8 cellular contexts compared by ENCODE assay signal in the genomic region with DNA sequence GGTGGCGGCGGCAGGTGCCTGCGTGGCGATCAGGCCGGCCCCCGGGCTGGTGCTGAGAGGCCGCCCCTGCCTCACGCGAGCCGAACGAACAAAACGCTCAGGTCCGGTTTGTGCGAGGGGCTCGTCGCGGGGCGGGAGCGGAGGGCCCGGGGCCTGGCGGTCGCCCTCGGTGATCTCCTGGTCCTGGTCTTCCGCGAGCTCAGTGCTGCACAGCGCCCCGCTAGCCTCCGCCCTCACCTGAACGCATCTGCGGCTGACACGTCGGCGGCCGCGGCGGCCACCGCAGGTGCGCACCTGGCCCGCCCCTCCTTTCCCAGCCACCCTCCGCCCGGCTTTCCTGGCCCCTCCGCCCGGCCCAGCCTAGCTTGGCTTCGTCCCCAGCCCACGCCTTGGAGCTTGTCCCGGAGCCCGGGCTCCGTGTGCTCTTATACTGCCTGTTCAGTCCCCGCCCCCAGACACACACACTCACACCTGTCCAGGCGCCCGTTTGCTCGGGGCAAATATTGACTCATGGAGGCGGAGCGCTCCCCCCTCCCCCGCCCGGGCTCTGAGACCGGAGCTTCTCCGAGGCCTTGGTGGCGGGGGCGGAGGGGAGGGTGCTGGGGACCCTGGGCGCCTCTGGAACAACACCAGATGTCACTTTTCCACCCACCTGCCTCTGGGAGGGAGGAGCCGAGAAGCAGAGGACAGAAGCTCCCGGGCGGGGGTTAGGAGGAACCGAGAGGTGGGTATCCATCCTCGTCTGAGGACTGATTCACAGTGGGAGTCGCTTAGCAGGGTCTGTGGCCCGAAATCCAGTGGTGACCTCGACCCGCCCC. TPM values are rescaled to one million over a fixed set of nuclear protein-coding genes. Genes with fewer than 3 reads are reported as not detected.
DNase-seq lines count a peak whose midpoint lies in the region; ATAC-seq and TF ChIP-seq lines count a peak whose summit lies in the region.

No MANE protein-coding gene starts in this region.

- ATAC-seq in GM18873 (IDR thresholded peaks at IDR 0.05; ENCODE audit: low FRiP score, unreplicated experiment), result no peak
- no peak for ATAC-seq in GM21825 (IDR thresholded peaks at IDR 0.05; ENCODE audit: unreplicated experiment)
- ATAC-seq in HG02840 (IDR thresholded peaks at IDR 0.05; ENCODE audit: low FRiP score, unreplicated experiment), result no peak

- peak overlapping the region; percentile 68 for H3K4me3 Mint-ChIP-seq in progenitor cell of endocrine pancreas (ENCODE audit: low read depth)

- H3K27me3 Mint-ChIP-seq in progenitor cell of endocrine pancreas, result peaks cover 68% of the 10 kb centered on the region

- H3K9me3 Mint-ChIP-seq in progenitor cell of endocrine pancreas (ENCODE audit: low read depth), result no peaks in the 10 kb centered on the region

- no peak for TF ChIP-seq POLR2A in erythroblast (IDR thresholded peaks at IDR 0.05; ENCODE audit: low read length)

- H3K4me3 ChIP-seq in coronary artery, result peak overlapping the region; percentile 57

- peak overlapping the region; percentile 74 for H3K27ac Mint-ChIP-seq in progenitor cell of endocrine pancreas

- H3K36me3 Mint-ChIP-seq in progenitor cell of endocrine pancreas (ENCODE audit: insufficient read depth), result no peaks in the 10 kb centered on the region

- TF ChIP-seq CTCF in coronary artery (IDR thresholded peaks at IDR 0.05), result no peak
- peak; percentile 8 for TF ChIP-seq CTCF in progenitor cell of endocrine pancreas (IDR thresholded peaks at IDR 0.05; ENCODE audit: unreplicated experiment)

- peaks cover 12% of the 10 kb centered on the region for H3K4me1 Mint-ChIP-seq in progenitor cell of endocrine pancreas (ENCODE audit: low read depth)

- DNase-seq in HT-29 (ENCODE audit: low spot score) (peak; percentile 93), NCI-H510A treated with DMSO at 0.1 percent for 48 hours (lab: John Stamatoyannopoulos, UW) (peak; percentile 100), coronary artery (ENCODE audit: low spot score) (no peak), progenitor cell of endocrine pancreas (ENCODE audit: low spot score, unreplicated experiment) (peak; percentile 79), erythroblast (lab: John Stamatoyannopoulos, UW) (no peak)

- H3K27ac ChIP-seq in coronary artery, result no peak overlapping the region

RNA-seq across cellular contexts. Expression of a gene that starts 8.6 kb away (rescaled TPM):
- total RNA-seq in HT-29 (2014; rRNA removed; shearing (Covaris generic)), result not detected in 2 replicates
- total RNA-seq in progenitor cell of endocrine pancreas, result 24.4 and 30.1 TPM in 2 replicates

RNA-seq across cellular contexts. Expression of a gene that starts 16.8 kb away (rescaled TPM):
- total RNA-seq in HT-29 (2014; rRNA removed; shearing (Covaris generic)), result not detected in 2 replicates
- 13.5 and 15.6 TPM in 2 replicates for total RNA-seq in progenitor cell of endocrine pancreas

RNA-seq across cellular contexts. Expression of a gene that starts 39.5 kb away (rescaled TPM):
- not detected in 2 replicates for total RNA-seq in HT-29 (2014; rRNA removed; shearing (Covaris generic))
- total RNA-seq in progenitor cell of endocrine pancreas, result 0.65 and 0.67 TPM in 2 replicates

RNA-seq across cellular contexts. Expression of a gene that starts 42.3 kb away (rescaled TPM):
- total RNA-seq in HT-29 (2014; rRNA removed; shearing (Covaris generic)), result not detected in 2 replicates
- total RNA-seq in progenitor cell of endocrine pancreas, result 5.1 and 6.2 TPM in 2 replicates

RNA-seq across cellular contexts. Expression of a gene that starts 58.9 kb away (rescaled TPM):
- total RNA-seq in HT-29 (2014; rRNA removed; shearing (Covaris generic)), result 12.3 and 13.4 TPM in 2 replicates
- 17.3 and 24.1 TPM in 2 replicates for total RNA-seq in progenitor cell of endocrine pancreas

Comparison
In these comparisons a context has a peak if more than half of its experiments do, and no peak if none do; other contexts are left out.
1. DNase-seq: peak in HT-29 (single experiment), NCI-H510A treated with DMSO at 0.1 percent for 48 hours (single experiment) and progenitor cell of endocrine pancreas (single experiment); none in coronary artery (single experiment) and erythroblast (0 of 2).
2. RNA of a gene that starts 8.6 kb away (total RNA-seq): 24.4 to 30.1 TPM in progenitor cell of endocrine pancreas; not detected in HT-29; every median in the first group is over 10 times any median in the second.
3. RNA of a gene that starts 16.8 kb away (total RNA-seq): 13.5 to 15.6 TPM in progenitor cell of endocrine pancreas; not detected in HT-29; every median in the first group is over 10 times any median in the second.